In genomic region chr13:84191199-84191598, GRCh38 we compare ENCODE assay signal across 23 cellular contexts.
A peak's percentile ranks its signal among the peaks of the same experiment; 100 is the strongest.
DNase-seq lines count a peak whose midpoint lies in the region; FAIRE-seq and TF ChIP-seq lines count a peak whose summit lies in the region.
"Had no signal": no experiment of that assay in that cellular context is flagged by ENCODE, and none has a peak within 500 bp of the region (broad histone marks: within the 10 kb centered on the region; RNA-seq: fewer than 3 reads in every experiment).

No MANE protein-coding gene starts in this region.

- POLR2A ChIA-PET in H1 (lab: Charles Lee; ENCODE audit: partially characterized antibody) = no interaction called here

- H4K20me1 ChIP-seq in BLaER1 (no peaks in the 10 kb centered on the region), H1 (replicated peaks in 1 of 2; ENCODE audit: control insufficient read depth in 1 of 2, insufficient read depth in 2 of 2, low read length in 2 of 2) (no peaks in the 10 kb centered on the region)

- no peaks in the 10 kb centered on the region for H3K79me1 ChIP-seq in H1 (ENCODE audit: low read depth, low read length)
- no peaks in the 10 kb centered on the region for H3K79me1 ChIP-seq in neuronal stem cell (ENCODE audit: low read depth, low read length)

- H2BK12ac ChIP-seq in H1 (ENCODE audit: low read depth, low read length) = no peak overlapping the region
- no peak overlapping the region for H2BK12ac ChIP-seq in neuronal stem cell (ENCODE audit: low read length)

- peaks cover 51% of the 10 kb centered on the region for H3K4me1 Mint-ChIP-seq in HFFc6 (ENCODE audit: low read depth)

- TF ChIP-seq CTCF in HFFc6 (IDR thresholded peaks at IDR 0.05) (no peak), H1 (IDR thresholded peaks at IDR 0.05; ENCODE audit: control extremely low read depth in 1 of 3, insufficient read depth in 1 of 3, low read depth in 1 of 3, low read length in 3 of 3) (no peak)

- no peak overlapping the region for H3K4me3 Mint-ChIP-seq in HFFc6
- H3K4me3 Mint-ChIP-seq: CD8-positive, alpha-beta T cell had no signal

- no peaks in the 10 kb centered on the region for H3K27me3 ChIP-seq in BLaER1
- no peaks in the 10 kb centered on the region for H3K27me3 ChIP-seq in H1 (replicated peaks in 1 of 4; ENCODE audit: control insufficient read depth in 3 of 4, extremely low read depth in 1 of 4, insufficient read depth in 3 of 4, low read length in 3 of 4)
- no peaks in the 10 kb centered on the region for H3K27me3 ChIP-seq in neuronal stem cell (ENCODE audit: control insufficient read depth in 3 of 3, insufficient read depth in 3 of 3, low read depth in 1 of 3, low read length in 3 of 3)
- H3K27me3 ChIP-seq: Peyer's patch had no signal

- H3K4me3 ChIP-seq in BLaER1 (no peak overlapping the region), H1 (ENCODE audit: extremely low read depth in 1 of 4, insufficient read depth in 2 of 4, low read depth in 3 of 4, low read length in 4 of 4) (no peak overlapping the region), neuronal stem cell (ENCODE audit: low read length in 2 of 2) (no peak overlapping the region)
- H3K4me3 ChIP-seq: K562, Peyer's patch had no signal

- H3K79me2 ChIP-seq in H1 (ENCODE audit: control insufficient read depth in 1 of 2, insufficient read depth in 2 of 2, low read length in 2 of 2) = no peaks in the 10 kb centered on the region

- peaks cover 17% of the 10 kb centered on the region for H3K36me3 Mint-ChIP-seq in HFFc6 (ENCODE audit: low read depth)
- H3K36me3 Mint-ChIP-seq: CD8-positive, alpha-beta T cell had no signal

- WGBS in H1 (ENCODE audit: extremely low coverage in 1 of 2, insufficient coverage in 1 of 2, insufficient read length in 1 of 2, insufficient replicate concordance in 2 of 2, low coverage in 1 of 2, low lambda C conversion rate in 2 of 2, missing lambda C conversion rate in 1 of 2), 2 experiments = 91% methylated on average over 3 of the region's 3 CpGs; no CpG with 5 or more reads in 1 of the 2 experiments
- WGBS in neuronal stem cell (ENCODE audit: extremely low coverage in 2 of 2, insufficient read length in 2 of 2, insufficient replicate concordance in 1 of 2), 2 donors = no CpG with 5 or more reads among the region's 3 CpGs

- no peak overlapping the region for H3K56ac ChIP-seq in H1 (replicated peaks; ENCODE audit: insufficient read length, low read depth, low read length)

- H4K91ac ChIP-seq in H1 (replicated peaks; ENCODE audit: insufficient read length, low read length) (no peak overlapping the region), neuronal stem cell (ENCODE audit: low read depth, low read length, poor library complexity) (no peak overlapping the region)

- no peak overlapping the region for H3K14ac ChIP-seq in H1 (ENCODE audit: insufficient read length)
- H3K14ac ChIP-seq in neuronal stem cell (ENCODE audit: low read length) = no peak overlapping the region

- H4K8ac ChIP-seq in H1 (ENCODE audit: extremely low read depth, insufficient read depth, low read length) = no peak overlapping the region
- no peak overlapping the region for H4K8ac ChIP-seq in neuronal stem cell (ENCODE audit: low read depth, low read length)

- H3K18ac ChIP-seq in H1 (ENCODE audit: extremely low read depth, low read length) (no peak overlapping the region), neuronal stem cell (ENCODE audit: low read length) (no peak overlapping the region)

- H3K27me3 Mint-ChIP-seq in HFFc6 (ENCODE audit: insufficient read depth) = no peaks in the 10 kb centered on the region

- H2AK5ac ChIP-seq in H1 (ENCODE audit: low read depth, low read length) (no peak overlapping the region), neuronal stem cell (ENCODE audit: low read depth, low read length) (no peak overlapping the region)

- DNase-seq in HFFc6 (no peak), H1 (ENCODE audit: low read depth in 1 of 2, low spot score in 2 of 2) (no peak), retina (peak; percentile 29), neuronal stem cell (ENCODE audit: low spot score) (no peak), T-helper 2 cell (no peak), hypothalamus (lab: John Stamatoyannopoulos, UW) (no peak)
- DNase-seq: C1 segment of cervical spinal cord; CD8-positive, alpha-beta T cell; GDM1; H7; MM.1S; NCI-H1048; NCI-H146; NCI-H2029; NCI-H2227 treated with DMSO at 0.1 percent for 48 hours; NCI-H524; NCI-H82; Peyer's patch had no signal

- H3K23ac ChIP-seq in H1 (ENCODE audit: insufficient read length) = no peak overlapping the region
- H3K23ac ChIP-seq in neuronal stem cell (ENCODE audit: low read depth, low read length, poor library complexity) = no peak overlapping the region

- TF ChIP-seq POLR2A in H1 (IDR thresholded peaks at IDR 0.05; ENCODE audit: control extremely low read depth in 1 of 2, low read depth in 2 of 2, low read length in 2 of 2) = no peak

- no peaks in the 10 kb centered on the region for H3K23me2 ChIP-seq in H1 (ENCODE audit: low read depth, low read length)

- no peaks in the 10 kb centered on the region for H3K36me3 ChIP-seq in BLaER1
- no peaks in the 10 kb centered on the region; a peak in 1 of 8 replicates for H3K36me3 ChIP-seq in H1 (ENCODE audit: control insufficient read depth in 2 of 4, insufficient read depth in 4 of 4, low read length in 3 of 4)
- no peaks in the 10 kb centered on the region for H3K36me3 ChIP-seq in neuronal stem cell (replicated peaks in 1 of 2; ENCODE audit: control insufficient read depth in 2 of 2, insufficient read depth in 2 of 2, low read length in 2 of 2)
- H3K36me3 ChIP-seq: Peyer's patch had no signal

- H3K9me3 ChIP-seq in BLaER1 (peaks cover 2% of the 10 kb centered on the region; the same call in 1 of the 2 replicates), H1 (ENCODE audit: insufficient read depth in 2 of 2, low read depth in 1 of 2, low read length in 1 of 2) (peaks cover 0 to 2% of the 10 kb centered on the region in 2 experiments; a peak in 1 of 4 replicates), neuronal stem cell (replicated peaks in 1 of 2; ENCODE audit: control insufficient read depth in 2 of 2, insufficient read depth in 1 of 2, low read depth in 1 of 2, low read length in 2 of 2) (peaks cover 0 to 16% of the 10 kb centered on the region in 2 donors)
- H3K9me3 ChIP-seq: Peyer's patch had no signal

- peaks cover 18% of the 10 kb centered on the region for H3K9me3 Mint-ChIP-seq in HFFc6

- no peak for TF ChIP-seq RAD21 in H1 (IDR thresholded peaks at IDR 0.05 in 1 of 2, conservative IDR thresholded peaks at IDR 0.05 in 1 of 2; ENCODE audit: low read depth in 2 of 2, low read length in 2 of 2)

- CTCF ChIA-PET in H1 (lab: Charles Lee; ENCODE audit: partially characterized antibody) = no interaction called here

- H3K4ac ChIP-seq in H1 (replicated peaks; ENCODE audit: insufficient read length, low read depth, low read length) = no peak overlapping the region
- H3K4ac ChIP-seq in neuronal stem cell (ENCODE audit: low read length) = no peak overlapping the region

- H3K4me1 ChIP-seq in BLaER1 (peaks cover 7% of the 10 kb centered on the region), H1 (replicated peaks in 1 of 4; ENCODE audit: control insufficient read depth in 3 of 4, insufficient read depth in 4 of 4, low read length in 3 of 4) (no peaks in the 10 kb centered on the region), neuronal stem cell (ENCODE audit: control insufficient read depth in 2 of 2, insufficient read depth in 1 of 2, low read depth in 1 of 2, low read length in 2 of 2) (no peaks in the 10 kb centered on the region)
- H3K4me1 ChIP-seq: Peyer's patch had no signal

- peak overlapping the region; percentile 37 for H3K27ac Mint-ChIP-seq in HFFc6
- H3K27ac Mint-ChIP-seq: CD8-positive, alpha-beta T cell had no signal

- H2BK15ac ChIP-seq in H1 (ENCODE audit: low read length) = no peak overlapping the region
- H2BK15ac ChIP-seq in neuronal stem cell (ENCODE audit: low read length) = no peak overlapping the region

- no peak overlapping the region for H3K27ac ChIP-seq in BLaER1
- H3K27ac ChIP-seq in H1 (ENCODE audit: low read depth, low read length) = no peak overlapping the region
- no peak overlapping the region for H3K27ac ChIP-seq in neuronal stem cell (replicated peaks; ENCODE audit: low read length)
- H3K27ac ChIP-seq: HL-60, Peyer's patch had no signal

- no peak for FAIRE-seq in H1 (lab: Jason Lieb, UNC)
- FAIRE-seq: GM19239, HepG2, K562 had no signal

- H2AFZ ChIP-seq in H1 (ENCODE audit: low read length) (peak overlapping the region; percentile 70), neuronal stem cell (ENCODE audit: low read length) (no peak overlapping the region)

- H3K9ac ChIP-seq in BLaER1 (no peak overlapping the region), H1 (replicated peaks in 1 of 4; ENCODE audit: extremely low read depth in 1 of 4, low read depth in 3 of 4, low read length in 3 of 4) (no peak overlapping the region), neuronal stem cell (ENCODE audit: low read depth, low read length, poor library complexity) (no peak overlapping the region)

- no peak for TF ChIP-seq EP300 in H1 (IDR thresholded peaks at IDR 0.05; ENCODE audit: borderline replicate concordance in 1 of 2, low read depth in 2 of 2, low read length in 2 of 2)

- H3K4me2 ChIP-seq in BLaER1 = peak overlapping the region; percentile 33; the same call in 1 of the 2 replicates
- no peak overlapping the region for H3K4me2 ChIP-seq in H1 (ENCODE audit: insufficient read depth in 1 of 2, low read depth in 2 of 2, low read length in 2 of 2)
- H3K4me2 ChIP-seq in neuronal stem cell (ENCODE audit: insufficient read depth, low read length, poor library complexity, severe bottlenecking) = no peak overlapping the region

- H2BK20ac ChIP-seq in H1 (ENCODE audit: low read length) = no peak overlapping the region

- H2BK5ac ChIP-seq in H1 (ENCODE audit: low read depth, low read length) (no peak overlapping the region), neuronal stem cell (ENCODE audit: low read length) (no peak overlapping the region)

- no peak overlapping the region for H4K5ac ChIP-seq in H1 (ENCODE audit: insufficient read length, low read depth, low read length)

- H2BK120ac ChIP-seq in H1 (replicated peaks; ENCODE audit: low read depth, low read length) (no peak overlapping the region), neuronal stem cell (ENCODE audit: low read depth, low read length) (no peak overlapping the region)

TF ChIP-seq in H1, 55 proteins besides CTCF, POLR2A, EP300 and RAD21 (continues in another document):
- TF ChIP-seq YY1 (IDR thresholded peaks at IDR 0.05; ENCODE audit: low read depth, low read length) = no peak
- no peak for TF ChIP-seq TAF7 (optimal IDR thresholded peaks at IDR 0.05; ENCODE audit: borderline replicate concordance, low read depth, low read length)
- no peak for TF ChIP-seq EGR1 (IDR thresholded peaks at IDR 0.05; ENCODE audit: borderline replicate concordance, low read depth, low read length)
- no peak for TF ChIP-seq KDM1A (IDR thresholded peaks at IDR 0.05; ENCODE audit: borderline replicate concordance, low read length)
- TF ChIP-seq ASH2L (IDR thresholded peaks at IDR 0.05; ENCODE audit: low read length) = no peak
- TF ChIP-seq SIX5 (IDR thresholded peaks at IDR 0.05; ENCODE audit: low read depth, low read length) = no peak
- TF ChIP-seq PHF8 (conservative IDR thresholded peaks at IDR 0.05; ENCODE audit: low read depth, low read length) = no peak
